16 cellular contexts compared by ENCODE assay signal in the genomic region with DNA sequence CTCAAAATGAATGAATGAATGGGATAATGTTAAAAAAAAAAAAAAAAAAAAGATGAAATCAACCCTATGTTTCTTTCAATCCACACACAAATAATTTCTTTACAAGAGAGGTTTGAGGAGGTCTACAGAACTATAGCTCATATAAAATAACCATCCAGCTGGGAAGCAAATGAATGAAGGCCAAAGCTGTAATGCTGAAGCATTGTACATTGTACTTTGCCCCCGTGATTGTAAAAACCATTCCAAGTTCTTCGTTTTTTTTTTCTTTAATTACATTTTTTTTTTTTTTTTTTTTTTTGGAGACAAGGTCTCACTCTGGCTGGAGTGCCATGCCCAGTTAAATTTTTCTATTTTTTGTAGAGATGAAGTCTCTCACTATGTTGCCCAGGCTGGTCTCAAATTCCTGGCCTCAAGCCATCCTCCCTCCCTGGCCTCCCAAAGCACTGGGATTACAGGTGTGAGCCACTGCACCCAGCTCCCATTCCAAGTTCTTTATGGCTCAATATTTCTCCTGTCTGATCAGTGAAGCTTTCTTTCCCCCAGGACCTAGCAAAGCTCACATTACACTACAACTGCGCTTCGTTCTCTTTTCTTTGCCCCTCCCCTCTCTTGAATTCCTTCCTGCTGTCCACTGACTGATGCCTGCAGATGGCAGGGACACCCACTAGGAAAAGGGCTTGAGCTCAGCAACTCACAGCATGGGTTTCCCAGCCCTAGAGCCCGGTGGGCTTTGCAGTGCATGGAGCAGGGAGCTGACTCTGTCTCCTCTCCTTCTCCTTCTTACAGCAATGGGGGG. TPM values are rescaled to one million over a fixed set of nuclear protein-coding genes. Genes with fewer than 3 reads are reported as not detected.
DNase-seq lines count a peak whose midpoint lies in the region; ATAC-seq and TF ChIP-seq lines count a peak whose summit lies in the region.
"Had no signal": no experiment of that assay in that cellular context is flagged by ENCODE, and none has a peak within 500 bp of the region (broad histone marks: within the 10 kb centered on the region; RNA-seq: fewer than 3 reads in every experiment).

No MANE protein-coding gene starts in this region.

- H3K27me3 Mint-ChIP-seq in endodermal cell (ENCODE audit: insufficient read depth) (peaks cover 1% of the 10 kb centered on the region), nephron (ENCODE audit: low read depth) (peaks cover 4% of the 10 kb centered on the region), osteocyte (ENCODE audit: unreplicated experiment) (peaks cover under 1% of the 10 kb centered on the region)

- H3K9ac ChIP-seq in endodermal cell (ENCODE audit: extremely low read depth, low read length, poor library complexity, severe bottlenecking): no peak overlapping the region

- H3K4me1 Mint-ChIP-seq in endodermal cell (peaks cover 4% of the 10 kb centered on the region), nephron (peaks cover 11% of the 10 kb centered on the region), osteocyte (ENCODE audit: unreplicated experiment) (peaks cover 29% of the 10 kb centered on the region)
- H3K4me1 Mint-ChIP-seq: CD4-positive, alpha-beta memory T cell had no signal

- H3K9me3 ChIP-seq in endodermal cell (ENCODE audit: control insufficient read depth, low read length): no peaks in the 10 kb centered on the region
- H3K9me3 ChIP-seq: A549 had no signal

- H3K4me1 ChIP-seq in endodermal cell (ENCODE audit: control insufficient read depth, insufficient read depth, low read length): no peaks in the 10 kb centered on the region
- H3K4me1 ChIP-seq: A549 had no signal

- H3K27me3 ChIP-seq in endodermal cell (ENCODE audit: control insufficient read depth, insufficient read depth, low read length, poor library complexity, severe bottlenecking): no peaks in the 10 kb centered on the region

- H3K4me3 Mint-ChIP-seq in endodermal cell (no peak overlapping the region), nephron (no peak overlapping the region), osteocyte (ENCODE audit: unreplicated experiment) (no peak overlapping the region)
- H3K4me3 Mint-ChIP-seq: CD4-positive, alpha-beta memory T cell; stimulated activated naive CD8-positive, alpha-beta T cell treated with anti-CD3 and anti-CD28 coated beads, Interleukin-15, Interleukin-2, amounts not matched to agents 100 ng/mL and 50 ng/mL, for 24 hours; T-helper 1 cell treated with Interleukin-12 subunit alpha and Interleukin-12 subunit beta and Interleukin-4 antibody, amounts not matched to agents 30 μg/mL and 1 μg/mL, for 36 hours had no signal

- no peaks in the 10 kb centered on the region for H3K36me3 ChIP-seq in endodermal cell (ENCODE audit: control insufficient read depth, insufficient read depth, low read length)

- no peak overlapping the region for H3K27ac ChIP-seq in endodermal cell (ENCODE audit: low read depth, low read length)
- H3K27ac ChIP-seq: A549, coronary artery, epithelial cell of prostate had no signal

- no peaks in the 10 kb centered on the region for H3K36me3 Mint-ChIP-seq in endodermal cell (ENCODE audit: low read depth)
- H3K36me3 Mint-ChIP-seq in nephron (ENCODE audit: low read depth): no peaks in the 10 kb centered on the region
- no peaks in the 10 kb centered on the region for H3K36me3 Mint-ChIP-seq in osteocyte (ENCODE audit: unreplicated experiment)
- H3K36me3 Mint-ChIP-seq: CD4-positive, alpha-beta memory T cell had no signal

- 38 to 65% methylated on average over 2 to 5 of the region's 5 CpGs for WGBS in endodermal cell (ENCODE audit: insufficient coverage in 1 of 2, insufficient read length in 1 of 2), 2 experiments

- H3K27ac Mint-ChIP-seq in endodermal cell: no peak overlapping the region
- H3K27ac Mint-ChIP-seq in nephron: peak overlapping the region in 2 of 3 experiments; percentile 5 to 30
- H3K27ac Mint-ChIP-seq in osteocyte (ENCODE audit: unreplicated experiment): no peak overlapping the region
- H3K27ac Mint-ChIP-seq: CD4-positive, alpha-beta memory T cell; stimulated activated naive CD8-positive, alpha-beta T cell treated with anti-CD3 and anti-CD28 coated beads, Interleukin-15, Interleukin-2, amounts not matched to agents 100 ng/mL and 50 ng/mL, for 24 hours; T-helper 1 cell treated with Interleukin-12 subunit alpha and Interleukin-12 subunit beta and Interleukin-4 antibody, amounts not matched to agents 30 μg/mL and 1 μg/mL, for 36 hours had no signal

- H3K4me3 ChIP-seq in endodermal cell (ENCODE audit: low read length): no peak overlapping the region
- H3K4me3 ChIP-seq: A549, coronary artery had no signal

- no peak for TF ChIP-seq CTCF in endodermal cell (conservative IDR thresholded peaks at IDR 0.05)
- TF ChIP-seq CTCF in nephron (IDR thresholded peaks at IDR 0.05; ENCODE audit: unreplicated experiment in 3 of 3): no peak
- no peak for TF ChIP-seq CTCF in osteocyte (IDR thresholded peaks at IDR 0.05)

- ATAC-seq in SK-N-SH treated with all-trans-retinoic acid at 6 μM for 48 hours: no peak; the same call in 2 of the 3 replicates
- ATAC-seq: A549 had no signal

- peak; percentile 27 for DNase-seq in NCI-H2107 treated with DMSO at 0.1 percent for 48 hours (lab: John Stamatoyannopoulos, UW; ENCODE audit: unreplicated experiment)
- no peak for DNase-seq in NCI-H2107 (lab: John Stamatoyannopoulos, UW)
- peak; percentile 18 for DNase-seq in LoVo (ENCODE audit: low spot score)
- peak; percentile 61 for DNase-seq in endodermal cell
- DNase-seq in osteocyte (ENCODE audit: extremely low spot score, unreplicated experiment): no peak
- no peak for DNase-seq in MV-4-11 (lab: John Stamatoyannopoulos, UW)
- DNase-seq: CD4-positive, alpha-beta memory T cell; NCI-H345; posterior cingulate gyrus had no signal

- H3K9me3 Mint-ChIP-seq in endodermal cell: no peaks in the 10 kb centered on the region
- H3K9me3 Mint-ChIP-seq in nephron: no peaks in the 10 kb centered on the region
- H3K9me3 Mint-ChIP-seq in osteocyte (ENCODE audit: unreplicated experiment): no peaks in the 10 kb centered on the region
- H3K9me3 Mint-ChIP-seq: stimulated activated naive CD8-positive, alpha-beta T cell treated with anti-CD3 and anti-CD28 coated beads, Interleukin-15, Interleukin-2, amounts not matched to agents 100 ng/mL and 50 ng/mL, for 24 hours; T-helper 1 cell treated with Interleukin-12 subunit alpha and Interleukin-12 subunit beta and Interleukin-4 antibody, amounts not matched to agents 30 μg/mL and 1 μg/mL, for 36 hours had no signal

TF ChIP-seq in SK-N-SH treated with all-trans-retinoic acid at 6 μM for 48 hours, 23 proteins besides CTCF, POLR2A, EP300 and RAD21:
- TF ChIP-seq TCF4 (CRISPR knock-in tag; IDR thresholded peaks at IDR 0.05; ENCODE audit: borderline replicate concordance): no peak
- TF ChIP-seq ARNTL (CRISPR knock-in tag; IDR thresholded peaks at IDR 0.05; ENCODE audit: borderline replicate concordance, low read depth): no peak

RNA-seq across cellular contexts. Expression of gene NOP56, which starts 53.0 kb away (rescaled TPM):
- total RNA-seq in endodermal cell: 100 to 1,000 TPM; 386 to 432 TPM
- polyA plus RNA-seq in endodermal cell (2013, experiment 1 of 2): 305 TPM
- polyA plus RNA-seq in endodermal cell (2013, experiment 2 of 2): 280 TPM
- total RNA-seq in osteocyte: 141 and 142 TPM in 2 replicates

Comparison
In these comparisons a context has a peak if more than half of its experiments do, and no peak if none do; other contexts are left out.
1. DNase-seq: peak in NCI-H2107 treated with DMSO at 0.1 percent for 48 hours (single experiment), LoVo (single experiment) and endodermal cell (single experiment); none in NCI-H2107 (single experiment), osteocyte (single experiment) and MV-4-11 (single experiment).
2. H3K27ac Mint-ChIP-seq: peak in nephron (2 of 3); none in endodermal cell (single experiment) and osteocyte (single experiment).